Comparison of ENCODE assay signal across 15 cellular contexts in genomic region chr3:173743512-173743911, GRCh38.
"Had no signal": no experiment of that assay in that cellular context is flagged by ENCODE, and none has a peak within 500 bp of the region (broad histone marks: within the 10 kb centered on the region; RNA-seq: fewer than 3 reads in every experiment).

No MANE protein-coding gene starts in this region.

- ATAC-seq: activated CD8-positive, alpha-beta memory T cell treated with anti-CD3 and anti-CD28 coated beads, Interleukin-2, amount 10 ng/mL, durations not matched to agents 7 days and 5 days; heart right ventricle; left lobe of liver; natural killer cell treated with Interleukin-12 subunit alpha and Interleukin-12 subunit beta and Interleukin-15 and Interleukin-18, amount 100 ng/mL, for 72 hours had no signal

- DNase-seq: activated CD4-positive, alpha-beta T cell treated with anti-CD3 and anti-CD28 coated beads, Interleukin-2, amount 50 U/mL, for 4 hours; activated CD4-positive, CD25-positive, alpha-beta regulatory T cell treated with anti-CD3 and anti-CD28 coated beads, Interleukin-2, amount 50 U/mL, for 72 hours; activated CD8-positive, alpha-beta memory T cell treated with anti-CD3 and anti-CD28 coated beads, Interleukin-2, amount 10 ng/mL, durations not matched to agents 7 days and 5 days; activated effector memory CD4-positive, alpha-beta T cell treated with anti-CD3 and anti-CD28 coated beads, Interleukin-2, amount 50 U/mL, for 16 hours; activated T-cell treated with anti-CD3 and anti-CD28 coated beads, Interleukin-2, amount 50 U/mL, for 24 hours; esophagus squamous epithelium; heart right ventricle; islet precursor cell; nucleus accumbens; stimulated activated CD4-positive, alpha-beta T cell treated with anti-CD3 and anti-CD28 coated beads, Interleukin-2, amount 100 ng/mL, for 48 hours; stomach; thyroid gland; uterus had no signal
